In genomic region chr6:166488081-166488685, GRCh38 we compare ENCODE assay signal across 8 cellular contexts.
DNase-seq lines count a peak whose midpoint lies in the region; ATAC-seq lines count a peak whose summit lies in the region.

No MANE protein-coding gene starts in this region.

- peak overlapping the region; percentile 70 for H3K4me3 ChIP-seq in SK-N-MC

- DNase-seq in SK-N-MC (ENCODE audit: low read depth, low spot score) (peak; percentile 50), left lobe of liver (ENCODE audit: low spot score) (no peak), DMS 273 treated with DMSO at 0.1 percent for 48 hours (lab: John Stamatoyannopoulos, UW) (no peak), NCI-H146 treated with DMSO at 0.1 percent for 48 hours (lab: John Stamatoyannopoulos, UW; ENCODE audit: unreplicated experiment) (no peak)
- peak; percentile 51 for DNase-seq in stimulated activated CD8-positive, alpha-beta memory T cell treated with anti-CD3 and anti-CD28 coated beads, Interleukin-12 subunit alpha, Interleukin-12 subunit beta, amount 100 ng/mL, for 4 hours (ENCODE audit: low read depth)

- H3K36me3 Mint-ChIP-seq in activated naive CD4-positive, alpha-beta T cell treated with anti-CD3 and anti-CD28 coated beads, Interleukin-2, amount 50 U/mL, for 24 hours, result peaks cover 9% of the 10 kb centered on the region

- no peaks in the 10 kb centered on the region; the same call in 1 of the 2 replicates for H3K36me3 ChIP-seq in SK-N-MC (ENCODE audit: insufficient read depth, low read length)

- H3K27me3 Mint-ChIP-seq in activated naive CD4-positive, alpha-beta T cell treated with anti-CD3 and anti-CD28 coated beads, Interleukin-2, amount 50 U/mL, for 24 hours, result no peaks in the 10 kb centered on the region

- peak overlapping the region; percentile 52 for H3K9ac ChIP-seq in SK-N-MC (ENCODE audit: insufficient read length)

- peak overlapping the region; percentile 89 for H3K27ac ChIP-seq in SK-N-MC

- no peaks in the 10 kb centered on the region for H3K9me3 Mint-ChIP-seq in activated naive CD4-positive, alpha-beta T cell treated with anti-CD3 and anti-CD28 coated beads, Interleukin-2, amount 50 U/mL, for 24 hours

- peak overlapping the region; percentile 86 for H3K4me3 Mint-ChIP-seq in activated naive CD4-positive, alpha-beta T cell treated with anti-CD3 and anti-CD28 coated beads, Interleukin-2, amount 50 U/mL, for 24 hours

- ATAC-seq in GM18498 (IDR thresholded peaks at IDR 0.05; ENCODE audit: unreplicated experiment), result peak; percentile 84
- ATAC-seq in HG02798 (IDR thresholded peaks at IDR 0.05; ENCODE audit: poor library complexity, unreplicated experiment), result peak; percentile 91
- ATAC-seq in left lobe of liver, result peak; percentile 67

- H3K4me1 Mint-ChIP-seq in activated naive CD4-positive, alpha-beta T cell treated with anti-CD3 and anti-CD28 coated beads, Interleukin-2, amount 50 U/mL, for 24 hours, result peaks cover 24% of the 10 kb centered on the region

- no peaks in the 10 kb centered on the region for H3K9me3 ChIP-seq in SK-N-MC (ENCODE audit: low read depth, low read length)

- peak overlapping the region; percentile 99 for H3K27ac Mint-ChIP-seq in activated naive CD4-positive, alpha-beta T cell treated with anti-CD3 and anti-CD28 coated beads, Interleukin-2, amount 50 U/mL, for 24 hours

Comparison
In these comparisons a context has a peak if more than half of its experiments do, and no peak if none do; other contexts are left out.
1. DNase-seq: peak in SK-N-MC (single experiment) and stimulated activated CD8-positive, alpha-beta memory T cell treated with anti-CD3 and anti-CD28 coated beads, Interleukin-12 subunit alpha, Interleukin-12 subunit beta, amount 100 ng/mL, for 4 hours (single experiment); none in left lobe of liver (single experiment), DMS 273 treated with DMSO at 0.1 percent for 48 hours (single experiment) and NCI-H146 treated with DMSO at 0.1 percent for 48 hours (single experiment).
2. Peak in every context shown above with its lines, with median percentiles within 50 percentile points of each other: ATAC-seq.